1 cellular context compared by ENCODE assay signal in genomic region chr11:65353900-65354264, GRCh38.
TF ChIP-seq lines count a peak whose summit lies in the region.

No MANE protein-coding gene starts in this region.

TF ChIP-seq in SK-N-SH, 30 proteins besides CTCF, POLR2A, EP300 and RAD21 (continued from another document):
- TF ChIP-seq REST (IDR thresholded peaks at IDR 0.05; ENCODE audit: low read depth, low read length): no peak
- no peak for TF ChIP-seq SIN3A (IDR thresholded peaks at IDR 0.05; ENCODE audit: borderline replicate concordance, low read depth, low read length)
- no peak for TF ChIP-seq FOXJ3 (CRISPR knock-in tag; IDR thresholded peaks at IDR 0.05)
- TF ChIP-seq USF2 (IDR thresholded peaks at IDR 0.05; ENCODE audit: borderline replicate concordance, low read depth, low read length): no peak
- no peak for TF ChIP-seq NFIC (IDR thresholded peaks at IDR 0.05; ENCODE audit: borderline replicate concordance)
- no peak for TF ChIP-seq TCF12 (IDR thresholded peaks at IDR 0.05)
